ENCODE assay signal across 24 cellular contexts in genomic region chr20:5426026-5426425, GRCh38.
"Had no signal": no experiment of that assay in that cellular context is flagged by ENCODE, and none has a peak within 500 bp of the region (broad histone marks: within the 10 kb centered on the region; RNA-seq: fewer than 3 reads in every experiment).

No MANE protein-coding gene starts in this region.

- H3K4me1 ChIP-seq: stomach, suprapubic skin, testis, thyroid gland, tibial artery, tibial nerve, transverse colon, upper lobe of left lung, upper lobe of right lung, uterus, vagina had no signal

- H3K36me3 ChIP-seq: stomach, suprapubic skin, thoracic aorta, thyroid gland, tibial artery, tibial nerve, transverse colon, upper lobe of left lung, upper lobe of right lung, uterus, vagina had no signal

- DNase-seq: stimulated activated CD4-positive, alpha-beta T cell treated with anti-CD3 and anti-CD28 coated beads, Interleukin-2, amount 100 ng/mL, for 48 hours; stimulated activated CD4-positive, alpha-beta T cell treated with anti-CD3 and anti-CD28 coated beads, Interleukin-4, amount 100 ng/mL, for 1 hour; stimulated activated CD4-positive, alpha-beta T cell treated with anti-CD3 and anti-CD28 coated beads, Interleukin-4, amount 100 ng/mL, for 24 hours; stimulated activated CD4-positive, alpha-beta T cell treated with anti-CD3 and anti-CD28 coated beads, Interleukin-4, amount 100 ng/mL, for 4 hours; stimulated activated CD8-positive, alpha-beta memory T cell treated with anti-CD3 and anti-CD28 coated beads, Interleukin-4, amount 100 ng/mL, for 48 hours; stimulated activated naive B cell treated with anti-CD40 and anti-IgM and Interleukin-4, amounts not matched to agents 10 μg/mL and 1 μg/mL and 100 μg/mL, for 72 hours; stimulated activated naive CD4-positive, alpha-beta T cell; stimulated activated naive CD4-positive, alpha-beta T cell treated with Interleukin-2 at 50 U/mL for 16 hours; stimulated activated naive CD8-positive, alpha-beta T cell treated with anti-CD3 and anti-CD28 coated beads, Interleukin-15, amount 100 ng/mL, for 72 hours; stimulated activated naive CD8-positive, alpha-beta T cell treated with anti-CD3 and anti-CD28 coated beads, Interleukin-15, Interleukin-2, amounts not matched to agents 100 U/mL and 50 U/mL, for 24 hours; stomach; substantia nigra; testis; thyroid gland; tibial artery; transverse colon; trophoblast cell; upper lobe of left lung; upper lobe of right lung; uterus had no signal

- H3K27ac ChIP-seq: stomach, suprapubic skin, testis, thoracic aorta, thyroid gland, tibial artery, tibial nerve, transverse colon, upper lobe of left lung, upper lobe of right lung, uterus, vagina had no signal

- H3K27me3 ChIP-seq: stomach, testis, thyroid gland, tibial nerve, transverse colon, upper lobe of left lung, uterus, vagina had no signal

- H3K4me3 ChIP-seq: stomach, suprapubic skin, testis, thoracic aorta, thyroid gland, tibial artery, tibial nerve, transverse colon, upper lobe of left lung, upper lobe of right lung, uterus, vagina had no signal

- H3K9me3 ChIP-seq: stomach, suprapubic skin, testis, thoracic aorta, thyroid gland, tibial nerve, transverse colon, upper lobe of left lung, upper lobe of right lung, uterus, vagina had no signal
